In genomic region chr3:33391255-33391995, GRCh38 we compare ENCODE assay signal across 14 cellular contexts. TPM values are rescaled to one million over a fixed set of nuclear protein-coding genes. Genes with fewer than 3 reads are reported as not detected.
DNase-seq lines count a peak whose midpoint lies in the region; ATAC-seq, FAIRE-seq and TF ChIP-seq lines count a peak whose summit lies in the region.
"Had no signal": no experiment of that assay in that cellular context is flagged by ENCODE, and none has a peak within 500 bp of the region (broad histone marks: within the 10 kb centered on the region; RNA-seq: fewer than 3 reads in every experiment).

No MANE protein-coding gene starts in this region.

- H3K36me3 ChIP-seq in GM12878 (ENCODE audit: control insufficient read depth in 2 of 2, insufficient read depth in 2 of 2, low read length in 1 of 2) (peaks cover 14 to 22% of the 10 kb centered on the region in 2 experiments), osteoblast (ENCODE audit: insufficient read depth, low read length) (peaks cover 68% of the 10 kb centered on the region), esophagus squamous epithelium (peaks cover 7 to 100% (median 20%) of the 10 kb centered on the region in 3 donors)

- no peak for TF ChIP-seq RAD21 in GM12878 (IDR thresholded peaks at IDR 0.05; ENCODE audit: insufficient read depth, low read depth, low read length)

- H3K4me3 Mint-ChIP-seq in Calu3 (ENCODE audit: low read depth, unreplicated experiment), result no peak overlapping the region

- no peak overlapping the region for H3K4me2 ChIP-seq in GM12878 (ENCODE audit: control insufficient read depth, insufficient read depth)
- peak overlapping the region; percentile 17 for H3K4me2 ChIP-seq in osteoblast (ENCODE audit: insufficient read depth, low read length)

- ATAC-seq in activated CD4-positive, CD25-positive, alpha-beta regulatory T cell treated with anti-CD3 and anti-CD28 coated beads, Interleukin-2, amount 50 U/mL, for 24 hours, result peak; percentile 34 to 56
- ATAC-seq in GM12878, result no peak

- H3K9me3 ChIP-seq in GM12878 (replicated peaks; ENCODE audit: control insufficient read depth, insufficient read depth, low read length), result no peaks in the 10 kb centered on the region
- no peaks in the 10 kb centered on the region for H3K9me3 ChIP-seq in osteoblast (ENCODE audit: low read depth, low read length)
- no peaks in the 10 kb centered on the region for H3K9me3 ChIP-seq in esophagus squamous epithelium
- H3K9me3 ChIP-seq: pancreas had no signal

- H4K20me1 ChIP-seq in GM12878 (ENCODE audit: control insufficient read depth, insufficient read depth), result no peaks in the 10 kb centered on the region
- H4K20me1 ChIP-seq in osteoblast (ENCODE audit: insufficient read depth, low read length), result peaks cover 3% of the 10 kb centered on the region

- TF ChIP-seq EP300 in GM12878 (IDR thresholded peaks at IDR 0.05; ENCODE audit: borderline replicate concordance in 1 of 2, control insufficient read depth in 1 of 2, low read depth in 2 of 2, low read length in 2 of 2), result no peak

- intact Hi-C loops in Calu3 (cut with micrococcal nuclease; ENCODE audit: unreplicated experiment) (loop anchor here (5.0 kb wide), 1 partner anchor 46 kb away; no protein-coding TSS in a partner anchor), GM12878 (cut with micrococcal nuclease; ENCODE audit: unreplicated experiment) (no loop called here), esophagus squamous epithelium (cut with DNase I) (no loop called here)

- H3K27me3 ChIP-seq in GM12878 (replicated peaks in 1 of 2; ENCODE audit: control insufficient read depth in 2 of 2, insufficient read depth in 2 of 2, low read length in 1 of 2) (no peaks in the 10 kb centered on the region), osteoblast (ENCODE audit: insufficient read depth, low read length) (no peaks in the 10 kb centered on the region), esophagus squamous epithelium (no peaks in the 10 kb centered on the region)
- H3K27me3 ChIP-seq: pancreas had no signal

- no peaks in the 10 kb centered on the region for H3K9me3 Mint-ChIP-seq in Calu3 (ENCODE audit: low read depth, unreplicated experiment)

- 88% methylated on average over 8 of the region's 8 CpGs for whole genome bisulfite sequencing in GM12878 (ENCODE audit: insufficient coverage, insufficient replicate concordance, low lambda C conversion rate, missing lambda C conversion rate)
- 84 to 87% methylated on average over 8 of the region's 8 CpGs for WGBS in esophagus squamous epithelium, 2 donors

- no peak for DNase-seq in activated CD4-positive, CD25-positive, alpha-beta regulatory T cell (lab: John Stamatoyannopoulos, UW)
- DNase-seq in Calu3, result no peak
- DNase-seq in GM12878 (ENCODE audit: low read depth, low spot score), result no peak
- DNase-seq in osteoblast (ENCODE audit: insufficient read length, low spot score, missing footprints), result no peak
- no peak for DNase-seq in esophagus squamous epithelium (lab: John Stamatoyannopoulos, UW)
- DNase-seq in kidney tubule cell (ENCODE audit: low spot score), result no peak
- no peak for DNase-seq in foreskin fibroblast
- DNase-seq: 8988T; activated CD4-positive, alpha-beta T cell treated with anti-CD3 and anti-CD28 coated beads for 48 hours; cerebellar nuclear complex; pancreas; small intestine had no signal

- CTCF ChIA-PET in Calu3 (lab: Charles Lee) (interaction anchor here (0.5 to 0.6 kb wide), 2 partner anchors 199 to 1341 kb away, joined by 3 to 4 read pairs; no protein-coding TSS in a partner anchor), GM12878 (lab: Yijun Ruan, JAX) (interaction anchor here (0.6 to 2.8 kb wide), 2 partner anchors 18 to 45 kb away, joined by 4 to 10 read pairs; no protein-coding TSS in a partner anchor)

- no peaks in the 10 kb centered on the region for H3K27me3 Mint-ChIP-seq in Calu3 (ENCODE audit: unreplicated experiment)

- RAD21 ChIA-PET in GM12878 (lab: Charles Lee; ENCODE audit: unreplicated experiment), result no interaction called here

- H3K4me1 ChIP-seq in GM12878 (ENCODE audit: control insufficient read depth, insufficient read depth, low read length), result no peaks in the 10 kb centered on the region
- peaks cover 54% of the 10 kb centered on the region for H3K4me1 ChIP-seq in osteoblast (ENCODE audit: insufficient read depth, low read length)
- no peaks in the 10 kb centered on the region for H3K4me1 ChIP-seq in esophagus squamous epithelium
- H3K4me1 ChIP-seq: pancreas had no signal

- no peak for TF ChIP-seq CTCF in Calu3 (IDR thresholded peaks at IDR 0.05; ENCODE audit: unreplicated experiment)
- TF ChIP-seq CTCF in GM12878 (IDR thresholded peaks at IDR 0.05 in 2 of 3, conservative IDR thresholded peaks at IDR 0.05 in 1 of 3; ENCODE audit: control insufficient read depth in 2 of 3, extremely low read depth in 1 of 3, insufficient read depth in 1 of 3, low read depth in 3 of 3, low read length in 3 of 3), result no peak
- TF ChIP-seq CTCF in osteoblast (IDR thresholded peaks at IDR 0.05; ENCODE audit: extremely low read depth, low read depth, low read length), result no peak
- no peak for TF ChIP-seq CTCF in esophagus squamous epithelium (IDR thresholded peaks at IDR 0.05)
- TF ChIP-seq CTCF in foreskin fibroblast (IDR thresholded peaks at IDR 0.05; ENCODE audit: low read depth, low read length), result no peak

- H2AFZ ChIP-seq in GM12878 (ENCODE audit: control insufficient read depth, low read depth, low read length), result no peak overlapping the region
- no peak overlapping the region for H2AFZ ChIP-seq in osteoblast (ENCODE audit: low read length)

- H3K79me2 ChIP-seq in GM12878 (ENCODE audit: control insufficient read depth, insufficient read depth, low read length), result no peaks in the 10 kb centered on the region
- H3K79me2 ChIP-seq in osteoblast (ENCODE audit: insufficient read depth, low read length), result peaks cover 18% of the 10 kb centered on the region

- peak overlapping the region; percentile 75 for H3K27ac Mint-ChIP-seq in Calu3 (ENCODE audit: unreplicated experiment)

- H3K27ac ChIP-seq in GM12878 (ENCODE audit: control insufficient read depth, insufficient read depth) (no peak overlapping the region; the same call in 1 of the 2 replicates), osteoblast (ENCODE audit: low read depth, low read length) (peak overlapping the region; percentile 68), esophagus squamous epithelium (no peak overlapping the region)
- H3K27ac ChIP-seq: pancreas had no signal

- no peak for FAIRE-seq in GM12878 (lab: Jason Lieb, UNC)
- FAIRE-seq: GM12892, pancreas, small intestine had no signal

- no peak overlapping the region for H3K4me3 ChIP-seq in GM12878
- H3K4me3 ChIP-seq in osteoblast (ENCODE audit: insufficient read depth, low read length), result no peak overlapping the region
- no peak overlapping the region for H3K4me3 ChIP-seq in esophagus squamous epithelium
- H3K4me3 ChIP-seq in foreskin fibroblast (ENCODE audit: low read depth in 1 of 2, low read length in 2 of 2), result no peak overlapping the region
- H3K4me3 ChIP-seq: pancreas had no signal

- peak; percentile 21; the same call in 1 of the 2 replicates for TF ChIP-seq POLR2A in GM12878 (IDR thresholded peaks at IDR 0.05; ENCODE audit: low read depth, low read length)
- TF ChIP-seq POLR2A in esophagus squamous epithelium (IDR thresholded peaks at IDR 0.05), result no peak

- no peak overlapping the region for H3K9ac ChIP-seq in GM12878 (ENCODE audit: control insufficient read depth, insufficient read depth, low read length)

- in situ Hi-C loops in GM12878 (cut with MboI), result no loop called here

- POLR2A ChIA-PET in GM12878 (lab: Charles Lee), result interaction anchor here (1.4 kb wide), 1 partner anchor 49 kb away, joined by 3 read pairs; the partner anchor contains the start of gene UBP1

- peaks cover 58% of the 10 kb centered on the region for H3K36me3 Mint-ChIP-seq in Calu3 (ENCODE audit: insufficient read depth, unreplicated experiment)

- SMC1A ChIA-PET in GM12878 (lab: Charles Lee; ENCODE audit: uncharacterized antibody, unreplicated experiment), result no interaction called here

- H3K4me1 Mint-ChIP-seq in Calu3 (ENCODE audit: low read depth, unreplicated experiment), result peaks cover 13% of the 10 kb centered on the region

- BruUV-seq in Calu3 (replicated peaks; lab: Mats Ljungman, UMichigan) (no TSS peak), GM12878 (replicated peaks; lab: Mats Ljungman, UMichigan) (no TSS peak)

TF ChIP-seq in GM12878, 131 proteins besides CTCF, POLR2A, EP300 and RAD21:
- TF ChIP-seq NFXL1 (IDR thresholded peaks at IDR 0.05; ENCODE audit: borderline replicate concordance), result no peak
- TF ChIP-seq PBX3 (IDR thresholded peaks at IDR 0.05; ENCODE audit: insufficient replicate concordance, low read depth, low read length), result no peak
- no peak for TF ChIP-seq TBL1XR1 (IDR thresholded peaks at IDR 0.05; ENCODE audit: low read depth, low read length)

RNA-seq across cellular contexts. Expression of gene UBP1, which starts 48.8 kb away (rescaled TPM):
- 68.3 and 72.4 TPM in 2 replicates for total RNA-seq in Calu3 (2022)
- total RNA-seq in GM12878 (2013; cell fraction: nucleolus; rRNA removed), result 186 and 190 TPM in 2 replicates
- 55.7 and 60.4 TPM in 2 replicates for total RNA-seq in GM12878 (2014; rRNA removed)
- total RNA-seq in GM12878 (2014; rRNA removed; fragmentation: Illumina TruSeq; extraction: Trizol), result 44.3 and 49.0 TPM in 2 replicates
- total RNA-seq in GM12878 (2021), result 58.5 and 69.1 TPM in 2 replicates
- 30.4 TPM for polyA plus RNA-seq in GM12878 (2011; ENCODE audit: low read depth)
- polyA plus RNA-seq in GM12878 (2011; rRNA removed), result 89.3 and 98.6 TPM in 2 replicates
- 50.6 and 51.8 TPM in 2 replicates for polyA plus RNA-seq in GM12878 (2011; cell fraction: cytosol; rRNA removed)
- polyA plus RNA-seq in GM12878 (2011; cell fraction: nucleus; rRNA removed), result 218 and 240 TPM in 2 replicates
- 41.9 and 43.7 TPM in 2 replicates for polyA plus RNA-seq in GM12878 (2012)
- polyA plus RNA-seq in GM12878 (2014; fragmentation: Illumina TruSeq; extraction: Trizol), result 93.6 and 110 TPM in 2 replicates
- polyA plus RNA-seq in GM12878 (2014; fragmentation: Nextera tagmentation; extraction: Ambion mirVana), result 10 to 100 TPM in 1 of 2 experiments, 1 to 10 TPM in 1; 9.8 to 14.4 TPM
- 77.9 and 80.1 TPM in 2 replicates for polyA plus RNA-seq in GM12878 (2014; rRNA removed)
- polyA plus RNA-seq in GM12878 (2016; fragmentation: Nextera tagmentation; extraction: Ambion mirVana), result 10 to 100 TPM in 1 of 2 experiments, 1 to 10 TPM in 1; 9.3 to 15.0 TPM
- polyA minus RNA-seq in GM12878 (2011; rRNA and poly(A)+ RNA removed), result 58.3 and 102 TPM in 2 replicates
- polyA minus RNA-seq in GM12878 (2011; cell fraction: cytosol; rRNA and poly(A)+ RNA removed), result 18.8 and 30.7 TPM in 2 replicates
- 62.7 and 83.5 TPM in 2 replicates for polyA minus RNA-seq in GM12878 (2011; cell fraction: nucleus; rRNA and poly(A)+ RNA removed)
- total RNA-seq in osteoblast, result 69.0 and 77.4 TPM in 2 replicates
- 10 to 100 TPM; 35.0 to 59.5 (median 46.4) TPM for total RNA-seq in esophagus squamous epithelium
